In the genomic region with DNA sequence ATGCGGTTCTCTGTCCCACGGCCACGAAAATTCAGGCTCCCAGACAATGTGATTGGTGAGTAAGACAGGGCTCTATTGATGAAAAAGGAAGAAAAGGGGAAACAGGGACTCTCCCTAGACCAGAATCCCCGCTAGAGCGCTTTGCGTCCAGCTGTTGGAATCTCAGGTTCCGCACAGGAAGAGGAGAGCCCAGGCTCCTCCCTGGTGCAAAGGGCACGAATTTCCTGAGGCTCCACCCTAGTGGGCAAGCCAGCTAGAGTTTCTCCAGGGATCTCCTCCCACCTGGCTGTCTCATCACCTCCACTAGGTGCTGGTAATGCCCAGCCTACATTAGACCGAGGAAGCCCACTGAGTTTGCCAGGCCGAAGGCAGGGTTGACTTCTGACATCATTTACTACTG, we compare ENCODE assay signal across 1 cellular context.
TF ChIP-seq lines count a peak whose summit lies in the region.

No MANE protein-coding gene starts in this region.

TF ChIP-seq in H1, 55 proteins besides CTCF, POLR2A, EP300 and RAD21 (continued from another document):
- TF ChIP-seq MAFK (IDR thresholded peaks at IDR 0.05; ENCODE audit: low read depth, low read length) (no peak), BACH1 (IDR thresholded peaks at IDR 0.05; ENCODE audit: low read length) (no peak), CBX8 (IDR thresholded peaks at IDR 0.05; ENCODE audit: borderline replicate concordance, low read depth, low read length) (no peak), CHD7 (IDR thresholded peaks at IDR 0.05; ENCODE audit: insufficient replicate concordance, low read length) (no peak), E2F6 (IDR thresholded peaks at IDR 0.05) (no peak), RFX5 (IDR thresholded peaks at IDR 0.05; ENCODE audit: borderline replicate concordance, low read depth, low read length) (no peak), KDM1A (IDR thresholded peaks at IDR 0.05; ENCODE audit: borderline replicate concordance, low read length) (no peak), BRCA1 (IDR thresholded peaks at IDR 0.05; ENCODE audit: low read depth, low read length) (no peak)
